ENCODE assay signal across 26 cellular contexts in the genomic region with DNA sequence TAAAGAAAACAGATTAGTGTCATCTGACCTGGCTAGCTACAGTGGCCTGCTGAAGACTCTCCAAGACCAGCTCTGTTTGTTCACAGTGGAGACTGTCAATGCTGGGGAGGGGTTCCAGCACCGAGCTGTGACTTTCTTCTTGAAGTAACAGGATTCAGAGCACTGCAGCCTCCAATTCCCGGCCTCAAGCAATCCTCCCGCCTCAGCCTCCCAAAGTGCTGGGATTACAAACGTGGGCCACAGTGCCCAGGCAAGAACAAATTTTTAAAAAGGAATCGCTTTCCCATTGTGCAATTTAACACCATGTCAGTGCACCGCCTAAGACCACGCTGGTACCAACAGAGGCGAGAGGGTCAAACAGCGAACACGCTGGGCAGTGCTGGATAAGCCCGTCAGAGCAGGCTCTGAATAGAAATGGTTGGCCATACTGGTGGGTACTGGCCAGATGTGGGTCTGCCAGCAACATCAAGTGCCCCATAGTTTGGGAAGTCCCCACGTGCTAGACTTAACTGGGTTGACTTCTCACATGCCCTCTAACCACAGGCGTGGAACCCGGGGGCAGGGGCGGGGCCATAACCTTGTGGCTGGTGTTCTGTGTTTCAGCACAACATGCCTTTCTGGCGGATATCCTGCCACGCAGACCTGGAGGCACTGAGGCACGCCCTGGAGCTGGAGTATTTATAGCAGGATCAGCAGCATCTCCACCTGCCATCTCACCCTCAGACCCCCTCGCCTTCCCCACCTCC.
DNase-seq lines count a peak whose midpoint lies in the region; ATAC-seq and TF ChIP-seq lines count a peak whose summit lies in the region.
"Had no signal": no experiment of that assay in that cellular context is flagged by ENCODE, and none has a peak within 500 bp of the region (broad histone marks: within the 10 kb centered on the region; RNA-seq: fewer than 3 reads in every experiment).

No MANE protein-coding gene starts in this region.

- H3K27me3 Mint-ChIP-seq in activated naive CD8-positive, alpha-beta T cell treated with anti-CD3 and anti-CD28 coated beads, Interleukin-2, amount 10 ng/mL, durations not matched to agents 7 days and 5 days = peaks cover 7% of the 10 kb centered on the region
- H3K27me3 Mint-ChIP-seq in activated naive CD8-positive, alpha-beta T cell treated with anti-CD3 and anti-CD28 coated beads for 36 hours = peaks cover 22% of the 10 kb centered on the region
- H3K27me3 Mint-ChIP-seq in endothelial cell (ENCODE audit: unreplicated experiment) = peaks cover 5% of the 10 kb centered on the region
- H3K27me3 Mint-ChIP-seq: brain had no signal

- H3K9me3 ChIP-seq in thymus (ENCODE audit: control insufficient read depth) = no peaks in the 10 kb centered on the region
- H3K9me3 ChIP-seq: left lung, transverse colon had no signal

- H3K36me3 Mint-ChIP-seq in activated naive CD8-positive, alpha-beta T cell treated with anti-CD3 and anti-CD28 coated beads, Interleukin-2, amount 10 ng/mL, durations not matched to agents 7 days and 5 days = no peaks in the 10 kb centered on the region
- H3K36me3 Mint-ChIP-seq in activated naive CD8-positive, alpha-beta T cell treated with anti-CD3 and anti-CD28 coated beads for 36 hours = no peaks in the 10 kb centered on the region
- H3K36me3 Mint-ChIP-seq in endothelial cell (ENCODE audit: low read depth, unreplicated experiment) = no peaks in the 10 kb centered on the region
- H3K36me3 Mint-ChIP-seq: brain had no signal

- no peak overlapping the region for H3K27ac Mint-ChIP-seq in activated naive CD8-positive, alpha-beta T cell treated with anti-CD3 and anti-CD28 coated beads, Interleukin-2, amount 10 ng/mL, durations not matched to agents 7 days and 5 days
- no peak overlapping the region for H3K27ac Mint-ChIP-seq in activated naive CD8-positive, alpha-beta T cell treated with anti-CD3 and anti-CD28 coated beads for 36 hours
- H3K27ac Mint-ChIP-seq in endothelial cell (ENCODE audit: unreplicated experiment) = peak overlapping the region; percentile 38
- H3K27ac Mint-ChIP-seq: activated T-helper 17 cell treated with anti-CD3 and anti-CD28 coated beads, Interleukin-2, amount 50 U/mL, for 72 hours; brain; HFFc6 had no signal

- H3K4me1 ChIP-seq in thymus (ENCODE audit: control insufficient read depth, insufficient read depth, low read length) = no peaks in the 10 kb centered on the region
- H3K4me1 ChIP-seq: left lung, transverse colon had no signal

- no peaks in the 10 kb centered on the region for H3K9me3 Mint-ChIP-seq in activated naive CD8-positive, alpha-beta T cell treated with anti-CD3 and anti-CD28 coated beads, Interleukin-2, amount 10 ng/mL, durations not matched to agents 7 days and 5 days
- no peaks in the 10 kb centered on the region for H3K9me3 Mint-ChIP-seq in activated naive CD8-positive, alpha-beta T cell treated with anti-CD3 and anti-CD28 coated beads for 36 hours
- no peaks in the 10 kb centered on the region for H3K9me3 Mint-ChIP-seq in endothelial cell (ENCODE audit: unreplicated experiment)
- H3K9me3 Mint-ChIP-seq: activated T-helper 17 cell treated with anti-CD3 and anti-CD28 coated beads, Interleukin-2, amount 50 U/mL, for 72 hours; HFFc6 had no signal

- peaks cover 12% of the 10 kb centered on the region for H3K4me1 Mint-ChIP-seq in activated naive CD8-positive, alpha-beta T cell treated with anti-CD3 and anti-CD28 coated beads, Interleukin-2, amount 10 ng/mL, durations not matched to agents 7 days and 5 days
- H3K4me1 Mint-ChIP-seq in activated naive CD8-positive, alpha-beta T cell treated with anti-CD3 and anti-CD28 coated beads for 36 hours = peaks cover 5% of the 10 kb centered on the region
- peaks cover 10% of the 10 kb centered on the region for H3K4me1 Mint-ChIP-seq in endothelial cell (ENCODE audit: unreplicated experiment)
- H3K4me1 Mint-ChIP-seq: activated T-helper 17 cell treated with anti-CD3 and anti-CD28 coated beads, Interleukin-2, amount 50 U/mL, for 72 hours had no signal

- no peaks in the 10 kb centered on the region for H3K36me3 ChIP-seq in thymus (ENCODE audit: control insufficient read depth, insufficient read depth)
- H3K36me3 ChIP-seq: left lung, transverse colon had no signal

- no peak overlapping the region for H3K4me3 ChIP-seq in thymus (ENCODE audit: low read length)
- H3K4me3 ChIP-seq: left lung, transverse colon had no signal

- no peak for DNase-seq in activated naive CD8-positive, alpha-beta T cell treated with anti-CD3 and anti-CD28 coated beads, Interleukin-2, amount 10 ng/mL, durations not matched to agents 7 days and 5 days
- no peak for DNase-seq in activated naive CD8-positive, alpha-beta T cell treated with anti-CD3 and anti-CD28 coated beads for 36 hours
- DNase-seq in RPMI7951 (ENCODE audit: low read depth) = peak; percentile 45
- no peak for DNase-seq in endothelial cell (ENCODE audit: low spot score)
- no peak for DNase-seq in GM19238 (ENCODE audit: insufficient read length, low spot score)
- no peak for DNase-seq in NCI-H69 (lab: John Stamatoyannopoulos, UW)
- DNase-seq: ACHN; Calu3; effector CD4-positive, alpha-beta T cell; glutamatergic neuron; GOT3; HFFc6; Kasumi-1; left lung; NCI-H1048; NCI-H1694 treated with DMSO at 0.1 percent for 48 hours; NCI-H510A treated with DMSO at 0.1 percent for 48 hours; occipital lobe; small intestine; stimulated activated CD4-positive, alpha-beta T cell treated with anti-CD3 and anti-CD28 coated beads, Interleukin-1b, Interleukin-23, amount 100 ng/mL, for 48 hours; stimulated activated CD8-positive, alpha-beta memory T cell treated with anti-CD3 and anti-CD28 coated beads, Interleukin-4, amount 100 ng/mL, for 48 hours; transverse colon had no signal

- H3K4me3 Mint-ChIP-seq in activated naive CD8-positive, alpha-beta T cell treated with anti-CD3 and anti-CD28 coated beads, Interleukin-2, amount 10 ng/mL, durations not matched to agents 7 days and 5 days = no peak overlapping the region
- H3K4me3 Mint-ChIP-seq in activated naive CD8-positive, alpha-beta T cell treated with anti-CD3 and anti-CD28 coated beads for 36 hours = no peak overlapping the region
- H3K4me3 Mint-ChIP-seq in endothelial cell (ENCODE audit: unreplicated experiment) = no peak overlapping the region
- H3K4me3 Mint-ChIP-seq: activated T-helper 17 cell treated with anti-CD3 and anti-CD28 coated beads, Interleukin-2, amount 50 U/mL, for 72 hours; brain; HFFc6 had no signal

- WGBS in thymus = 78% methylated on average over 19 of the region's 19 CpGs

- POLR2A ChIA-PET in activated naive CD8-positive, alpha-beta T cell treated with anti-CD3 and anti-CD28 coated beads, Interleukin-2, amount 10 ng/mL, durations not matched to agents 7 days and 5 days (lab: Charles Lee) = no interaction called here

- ATAC-seq in activated naive CD8-positive, alpha-beta T cell treated with anti-CD3 and anti-CD28 coated beads, Interleukin-2, amount 10 ng/mL, durations not matched to agents 7 days and 5 days (ENCODE audit: low read depth) = peak; percentile 18
- ATAC-seq: activated T-helper 17 cell treated with anti-CD3 and anti-CD28 coated beads, Interleukin-2, amount 50 U/mL, for 72 hours; left lung; Right ventricle myocardium inferior had no signal

- no peak for TF ChIP-seq CTCF in endothelial cell (IDR thresholded peaks at IDR 0.05; ENCODE audit: unreplicated experiment)

- H3K27me3 ChIP-seq in thymus (ENCODE audit: control insufficient read depth, insufficient read depth) = no peaks in the 10 kb centered on the region
- H3K27me3 ChIP-seq: transverse colon had no signal

- H3K27ac ChIP-seq in thymus (ENCODE audit: low read depth) = peak overlapping the region; percentile 10
- H3K27ac ChIP-seq: left lung, transverse colon had no signal
